Comparison of ENCODE assay signal across 15 cellular contexts in genomic region chr3:127556565-127556964, GRCh38. TPM values are rescaled to one million over a fixed set of nuclear protein-coding genes. Genes with fewer than 3 reads are reported as not detected.
DNase-seq lines count a peak whose midpoint lies in the region; ATAC-seq, FAIRE-seq and TF ChIP-seq lines count a peak whose summit lies in the region.
"Had no signal": no experiment of that assay in that cellular context is flagged by ENCODE, and none has a peak within 500 bp of the region (broad histone marks: within the 10 kb centered on the region; RNA-seq: fewer than 3 reads in every experiment).

No MANE protein-coding gene starts in this region.

- H2AFZ ChIP-seq in DND-41 (ENCODE audit: low read depth, low read length) (no peak overlapping the region), H1 (ENCODE audit: low read length) (no peak overlapping the region)
- H2AFZ ChIP-seq: PC-9 had no signal

- no peak overlapping the region for H4K91ac ChIP-seq in H1 (replicated peaks; ENCODE audit: insufficient read length, low read length)

- no peaks in the 10 kb centered on the region for H3K79me2 ChIP-seq in DND-41 (ENCODE audit: insufficient read depth, low read length)
- H3K79me2 ChIP-seq in H1 (ENCODE audit: control insufficient read depth in 1 of 2, insufficient read depth in 2 of 2, low read length in 2 of 2) = no peaks in the 10 kb centered on the region

- peak; percentile 34 to 44; a peak in 3 of 4 replicates for TF ChIP-seq RAD21 in H1 (IDR thresholded peaks at IDR 0.05 in 1 of 2, conservative IDR thresholded peaks at IDR 0.05 in 1 of 2; ENCODE audit: low read depth in 2 of 2, low read length in 2 of 2)

- 65% methylated on average over 6 of the region's 6 CpGs; no CpG with 5 or more reads in 1 of the 2 experiments for WGBS in H1 (ENCODE audit: extremely low coverage in 1 of 2, insufficient coverage in 1 of 2, insufficient read length in 1 of 2, insufficient replicate concordance in 2 of 2, low coverage in 1 of 2, low lambda C conversion rate in 2 of 2, missing lambda C conversion rate in 1 of 2), 2 experiments

- H2AK5ac ChIP-seq in H1 (ENCODE audit: low read depth, low read length) = no peak overlapping the region

- H3K9me3 ChIP-seq in DND-41 (ENCODE audit: insufficient read depth, low read length, severe bottlenecking) = peaks cover 9% of the 10 kb centered on the region
- no peaks in the 10 kb centered on the region for H3K9me3 ChIP-seq in H1 (ENCODE audit: insufficient read depth in 2 of 2, low read depth in 1 of 2, low read length in 1 of 2)

- H4K5ac ChIP-seq in H1 (ENCODE audit: insufficient read length, low read depth, low read length) = no peak overlapping the region

- no peak overlapping the region for H2BK5ac ChIP-seq in H1 (ENCODE audit: low read depth, low read length)

- CTCF ChIA-PET in H1 (lab: Charles Lee; ENCODE audit: partially characterized antibody) = interaction anchor here (0.6 to 5.4 kb wide), 7 partner anchors 9 to 163 kb away, joined by 3 to 19 read pairs (median 4); no protein-coding TSS in a partner anchor

- H3K4ac ChIP-seq in H1 (replicated peaks; ENCODE audit: insufficient read length, low read depth, low read length) = no peak overlapping the region

- no peaks in the 10 kb centered on the region for H4K20me1 ChIP-seq in DND-41 (ENCODE audit: insufficient read depth, low read length)
- H4K20me1 ChIP-seq in H1 (replicated peaks in 1 of 2; ENCODE audit: control insufficient read depth in 1 of 2, insufficient read depth in 2 of 2, low read length in 2 of 2) = no peaks in the 10 kb centered on the region

- H3K4me3 ChIP-seq in DND-41 (ENCODE audit: low read depth in 1 of 2, low read length in 2 of 2) = no peak overlapping the region
- no peak overlapping the region for H3K4me3 ChIP-seq in H1 (ENCODE audit: extremely low read depth in 1 of 4, insufficient read depth in 2 of 4, low read depth in 3 of 4, low read length in 4 of 4)
- H3K4me3 ChIP-seq: PC-9 had no signal

- H3K23me2 ChIP-seq in H1 (ENCODE audit: low read depth, low read length) = peaks cover 3% of the 10 kb centered on the region; the same call in 1 of the 2 replicates

- POLR2A ChIA-PET in H1 (lab: Charles Lee; ENCODE audit: partially characterized antibody) = no interaction called here

- H2BK20ac ChIP-seq in H1 (ENCODE audit: low read length) = no peak overlapping the region

- no peak for ATAC-seq in DND-41 (ENCODE audit: insufficient read depth, low read depth)
- no peak for ATAC-seq in esophagus mucosa
- ATAC-seq in GM21717 (IDR thresholded peaks at IDR 0.05; ENCODE audit: unreplicated experiment) = no peak
- ATAC-seq in stimulated activated naive CD8-positive, alpha-beta T cell treated with anti-CD3 and anti-CD28 coated beads, Interleukin-15, Interleukin-2, amounts not matched to agents 100 U/mL and 50 U/mL, for 24 hours = no peak
- ATAC-seq: activated naive CD4-positive, alpha-beta T cell treated with anti-CD3 and anti-CD28 coated beads, Interleukin-2, amount 50 U/mL, for 72 hours; T-cell had no signal

- intact Hi-C loops in head of caudate nucleus (cut with DNase I) = no loop called here

- H3K14ac ChIP-seq in H1 (ENCODE audit: insufficient read length) = no peak overlapping the region

- H2BK15ac ChIP-seq in H1 (ENCODE audit: low read length) = no peak overlapping the region

- no peak for DNase-seq in DND-41
- DNase-seq in NCI-H69 (lab: John Stamatoyannopoulos, UW) = peak; percentile 9
- no peak for DNase-seq in H1 (ENCODE audit: low read depth in 1 of 2, low spot score in 2 of 2)
- no peak for DNase-seq in head of caudate nucleus
- DNase-seq in stimulated activated naive CD8-positive, alpha-beta T cell treated with anti-CD3 and anti-CD28 coated beads, Interleukin-15, Interleukin-2, amounts not matched to agents 100 U/mL and 50 U/mL, for 24 hours = no peak
- DNase-seq: activated CD4-positive, alpha-beta T cell treated with anti-CD3 and anti-CD28 coated beads for 1 hour; NCI-H345; PC-9; stimulated activated CD4-positive, alpha-beta T cell treated with anti-CD3 and anti-CD28 coated beads, Interleukin-15, amount 100 ng/mL, for 24 hours; T-cell had no signal

- H3K56ac ChIP-seq in H1 (replicated peaks; ENCODE audit: insufficient read length, low read depth, low read length) = no peak overlapping the region

- FAIRE-seq in H1 (lab: Jason Lieb, UNC) = no peak
- FAIRE-seq: endometrium had no signal

- H3K27ac ChIP-seq in 22Rv1 (no peak overlapping the region), DND-41 (ENCODE audit: low read length) (no peak overlapping the region), H1 (ENCODE audit: low read depth, low read length) (no peak overlapping the region)
- H3K27ac ChIP-seq: PC-9 had no signal

- no peak overlapping the region for H4K8ac ChIP-seq in H1 (ENCODE audit: extremely low read depth, insufficient read depth, low read length)

- no peak overlapping the region for H3K18ac ChIP-seq in H1 (ENCODE audit: extremely low read depth, low read length)

- H3K4me1 ChIP-seq in DND-41 (ENCODE audit: insufficient read depth, low read length) = 0 out of 2 replicates have a peak, but pooled peaks cover 4% of the 10 kb centered on the region
- H3K4me1 ChIP-seq in H1 (replicated peaks in 1 of 4; ENCODE audit: control insufficient read depth in 3 of 4, insufficient read depth in 4 of 4, low read length in 3 of 4) = no peaks in the 10 kb centered on the region

- H2BK12ac ChIP-seq in H1 (ENCODE audit: low read depth, low read length) = no peak overlapping the region

- no peaks in the 10 kb centered on the region for H3K27me3 ChIP-seq in DND-41 (ENCODE audit: insufficient read depth, low read length, poor library complexity)
- no peaks in the 10 kb centered on the region; a peak in 1 of 7 replicates for H3K27me3 ChIP-seq in H1 (replicated peaks in 1 of 4; ENCODE audit: control insufficient read depth in 3 of 4, extremely low read depth in 1 of 4, insufficient read depth in 3 of 4, low read length in 3 of 4)

- H3K36me3 ChIP-seq in DND-41 (ENCODE audit: insufficient read depth, low read length) = no peaks in the 10 kb centered on the region
- H3K36me3 ChIP-seq in H1 (ENCODE audit: control insufficient read depth in 2 of 4, insufficient read depth in 4 of 4, low read length in 3 of 4) = no peaks in the 10 kb centered on the region

- H3K4me2 ChIP-seq in DND-41 (ENCODE audit: insufficient read depth, low read length) (no peak overlapping the region), H1 (ENCODE audit: insufficient read depth in 1 of 2, low read depth in 2 of 2, low read length in 2 of 2) (no peak overlapping the region)
- H3K4me2 ChIP-seq: PC-9 had no signal

- TF ChIP-seq CTCF in 22Rv1 (IDR thresholded peaks at IDR 0.05) (peak; percentile 38), DND-41 (IDR thresholded peaks at IDR 0.05; ENCODE audit: borderline replicate concordance, extremely low read depth, low read length, poor library complexity, severe bottlenecking) (peak; percentile 48), H1 (IDR thresholded peaks at IDR 0.05; ENCODE audit: control extremely low read depth in 1 of 3, insufficient read depth in 1 of 3, low read depth in 1 of 3, low read length in 3 of 3) (peak; percentile 52 to 78 (median 67))

- no peak for TF ChIP-seq EP300 in H1 (IDR thresholded peaks at IDR 0.05; ENCODE audit: borderline replicate concordance in 1 of 2, low read depth in 2 of 2, low read length in 2 of 2)

- H3K23ac ChIP-seq in H1 (ENCODE audit: insufficient read length) = no peak overlapping the region

- H2BK120ac ChIP-seq in H1 (replicated peaks; ENCODE audit: low read depth, low read length) = no peak overlapping the region

- TF ChIP-seq POLR2A in H1 (IDR thresholded peaks at IDR 0.05; ENCODE audit: control extremely low read depth in 1 of 2, low read depth in 2 of 2, low read length in 2 of 2) = no peak

- no peaks in the 10 kb centered on the region; the same call in 1 of the 2 replicates for H3K79me1 ChIP-seq in H1 (ENCODE audit: low read depth, low read length)

- H3K9ac ChIP-seq in DND-41 (ENCODE audit: low read depth, low read length) (no peak overlapping the region), H1 (replicated peaks in 1 of 4; ENCODE audit: extremely low read depth in 1 of 4, low read depth in 3 of 4, low read length in 3 of 4) (no peak overlapping the region)

TF ChIP-seq in H1, 55 proteins besides CTCF, POLR2A, EP300 and RAD21:
- TF ChIP-seq GABPA (IDR thresholded peaks at IDR 0.05; ENCODE audit: borderline replicate concordance, insufficient read depth, low read length) = no peak; the same call in 1 of the 2 replicates
- TF ChIP-seq MAFK (IDR thresholded peaks at IDR 0.05; ENCODE audit: low read depth, low read length) = no peak
- TF ChIP-seq KDM4A (IDR thresholded peaks at IDR 0.05; ENCODE audit: low read depth, low read length, severe bottlenecking) = no peak
- TF ChIP-seq TCF12 (IDR thresholded peaks at IDR 0.05; ENCODE audit: low read depth, low read length) = 0 out of 2 replicates have a peak, but pooled peaks have one; percentile 29
- no peak for TF ChIP-seq BRCA1 (IDR thresholded peaks at IDR 0.05; ENCODE audit: low read depth, low read length)
- no peak for TF ChIP-seq HDAC2 (IDR thresholded peaks at IDR 0.05; ENCODE audit: borderline replicate concordance in 1 of 2, low read depth in 2 of 2, low read length in 2 of 2)
- TF ChIP-seq SP1 (IDR thresholded peaks at IDR 0.05; ENCODE audit: low read depth, low read length) = no peak
- no peak for TF ChIP-seq SP4 (IDR thresholded peaks at IDR 0.05; ENCODE audit: low read length)
TF ChIP-seq in H1: peak in this region for 1.

RNA-seq across cellular contexts. Expression of gene TPRA1, which starts 34.0 kb away (rescaled TPM):
- 17.9 and 18.8 TPM in 2 replicates for total RNA-seq in H1 (2021; fragmentation: NEBNext Ultra II Directional; extraction: Animal tissue kit (Norgen Biotek cat#: 25700))
- polyA plus RNA-seq in H1 (2011; rRNA removed) = 38.5 and 40.4 TPM in 2 replicates
- polyA plus RNA-seq in H1 (2011; cell fraction: cytosol; rRNA removed) = 26.2 TPM
- polyA plus RNA-seq in H1 (2011; cell fraction: nucleus; rRNA removed) = 44.8 TPM
- 13.6 to 21.6 TPM (median 19.1 TPM) in 4 replicates for polyA plus RNA-seq in H1 (2012, experiment 1 of 2)
- 22.5 TPM for polyA plus RNA-seq in H1 (2012, experiment 2 of 2)
- 16.6 TPM for polyA plus RNA-seq in H1 (2013, experiment 1 of 2)
- 17.0 TPM for polyA plus RNA-seq in H1 (2013, experiment 2 of 2)
- 17.8 and 25.6 TPM in 2 replicates for polyA minus RNA-seq in H1 (2011; rRNA and poly(A)+ RNA removed)
- polyA minus RNA-seq in H1 (2011; cell fraction: cytosol; rRNA and poly(A)+ RNA removed) = 13.9 TPM
- polyA minus RNA-seq in H1 (2011; cell fraction: nucleus; rRNA and poly(A)+ RNA removed) = 13.7 TPM
- 15.6 TPM for total RNA-seq in esophagus mucosa

RNA-seq across cellular contexts. Expression of gene MCM2, which starts 41.6 kb away (rescaled TPM):
- 147 and 152 TPM in 2 replicates for total RNA-seq in H1 (2021; fragmentation: NEBNext Ultra II Directional; extraction: Animal tissue kit (Norgen Biotek cat#: 25700))
- polyA plus RNA-seq in H1 (2011; rRNA removed) = 198 and 219 TPM in 2 replicates
- polyA plus RNA-seq in H1 (2011; cell fraction: cytosol; rRNA removed) = 192 TPM
- 281 TPM for polyA plus RNA-seq in H1 (2011; cell fraction: nucleus; rRNA removed)
- 113 to 163 TPM (median 157 TPM) in 4 replicates for polyA plus RNA-seq in H1 (2012, experiment 1 of 2)
- polyA plus RNA-seq in H1 (2012, experiment 2 of 2) = 121 TPM
- polyA plus RNA-seq in H1 (2013, experiment 1 of 2) = 66.3 TPM
- polyA plus RNA-seq in H1 (2013, experiment 2 of 2) = 61.3 TPM
- polyA minus RNA-seq in H1 (2011; rRNA and poly(A)+ RNA removed) = 251 and 304 TPM in 2 replicates
- 156 TPM for polyA minus RNA-seq in H1 (2011; cell fraction: cytosol; rRNA and poly(A)+ RNA removed)
- polyA minus RNA-seq in H1 (2011; cell fraction: nucleus; rRNA and poly(A)+ RNA removed) = 124 TPM
- 20.6 TPM for total RNA-seq in esophagus mucosa
